ENCODE assay signal across 8 cellular contexts in genomic region chr3:127547761-127548605, GRCh38. TPM values are rescaled to one million over a fixed set of nuclear protein-coding genes. Genes with fewer than 3 reads are reported as not detected.
A peak's percentile ranks its signal among the peaks of the same experiment; 100 is the strongest.
DNase-seq lines count a peak whose midpoint lies in the region; ATAC-seq and TF ChIP-seq lines count a peak whose summit lies in the region.

No MANE protein-coding gene starts in this region.

- H3K4me1 ChIP-seq in right lobe of liver = peaks cover 0 to 40% (median 16%) of the 10 kb centered on the region in 4 donors

- H3K36me3 Mint-ChIP-seq in dendritic cell treated with granulocyte-macrophage colony-stimulating factor and Interleukin-4, amounts not matched to agents 40 ng/mL and 50 ng/mL, for 4 days (ENCODE audit: low read depth) = no peaks in the 10 kb centered on the region

- TF ChIP-seq CTCF in right lobe of liver (IDR thresholded peaks at IDR 0.05) = peak; percentile 60 to 70 (median 64)

- peak overlapping the region; percentile 79 for H3K4me3 Mint-ChIP-seq in dendritic cell treated with granulocyte-macrophage colony-stimulating factor and Interleukin-4, amounts not matched to agents 40 ng/mL and 50 ng/mL, for 4 days

- H3K27me3 Mint-ChIP-seq in dendritic cell treated with granulocyte-macrophage colony-stimulating factor and Interleukin-4, amounts not matched to agents 40 ng/mL and 50 ng/mL, for 4 days = peaks cover 36% of the 10 kb centered on the region

- intact Hi-C loops in dendritic cell treated with granulocyte-macrophage colony-stimulating factor and Interleukin-4, amounts not matched to agents 40 ng/mL and 50 ng/mL, for 4 days (cut with micrococcal nuclease) = loop anchor here (10.0 kb wide), 1 partner anchor 1023 kb away; the partner anchor contains the start of gene CHST13
- intact Hi-C loops in right lobe of liver (cut with DNase I) = loop anchor here in 1 of 2 donors (5.0 kb wide), 1 partner anchor 871 kb away; no protein-coding TSS in a partner anchor

- no peaks in the 10 kb centered on the region for H3K27me3 ChIP-seq in right lobe of liver

- peak overlapping the region; percentile 55 for H3K27ac Mint-ChIP-seq in dendritic cell treated with granulocyte-macrophage colony-stimulating factor and Interleukin-4, amounts not matched to agents 40 ng/mL and 50 ng/mL, for 4 days

- 8% methylated on average over 32 of the region's 42 CpGs for WGBS in right lobe of liver (ENCODE audit: insufficient coverage, low coverage, low lambda C conversion rate, missing lambda C conversion rate)

- H3K27ac ChIP-seq in right lobe of liver = no peak overlapping the region

- H3K9me3 ChIP-seq in right lobe of liver = no peaks in the 10 kb centered on the region

- DNase-seq in ELF-1 (ENCODE audit: low read depth, low spot score) (peak; percentile 71), NCI-H460 (ENCODE audit: extremely low read depth, low read depth) (peak; percentile 45), right lobe of liver (peak; percentile 71 to 77 (median 74)), GF-D8 (lab: John Stamatoyannopoulos, UW) (no peak)
- peak; percentile 70 to 71 for DNase-seq in activated CD4-positive, alpha-beta T cell treated with anti-CD3 and anti-CD28 coated beads, Interleukin-2, amount 50 U/mL, for 4 hours
- peak; percentile 68 to 82 for DNase-seq in stimulated activated CD4-positive, alpha-beta T cell treated with anti-CD3 and anti-CD28 coated beads, Interleukin-4, amount 100 ng/mL, for 4 hours

- peaks cover 17% of the 10 kb centered on the region for H3K4me1 Mint-ChIP-seq in dendritic cell treated with granulocyte-macrophage colony-stimulating factor and Interleukin-4, amounts not matched to agents 40 ng/mL and 50 ng/mL, for 4 days (ENCODE audit: low read depth)

- no peaks in the 10 kb centered on the region for H3K9me3 Mint-ChIP-seq in dendritic cell treated with granulocyte-macrophage colony-stimulating factor and Interleukin-4, amounts not matched to agents 40 ng/mL and 50 ng/mL, for 4 days

- no peaks in the 10 kb centered on the region for H3K36me3 ChIP-seq in right lobe of liver

- TF ChIP-seq POLR2A in right lobe of liver (IDR thresholded peaks at IDR 0.05) = no peak

- peak overlapping the region; percentile 50 to 60 (median 57) for H3K4me3 ChIP-seq in right lobe of liver

- ATAC-seq in HG02798 (IDR thresholded peaks at IDR 0.05; ENCODE audit: poor library complexity, unreplicated experiment) (peak; percentile 67), right lobe of liver (peak; percentile 67 to 73 (median 71))

RNA-seq across cellular contexts. Expression of gene TPRA1, which starts 42.5 kb away (rescaled TPM):
- 20.6 and 27.9 TPM in 2 replicates for total RNA-seq in NCI-H460 (2014; rRNA removed; shearing (Covaris generic))
- polyA plus RNA-seq in NCI-H460 (2014; cell fraction: nucleus; rRNA removed) = 38.4 and 48.6 TPM in 2 replicates
- total RNA-seq in right lobe of liver = 10 to 100 TPM; 13.9 to 25.9 (median 23.3) TPM

RNA-seq across cellular contexts. Expression of gene MCM2, which starts 50.2 kb away (rescaled TPM):
- 23.5 and 25.7 TPM in 2 replicates for total RNA-seq in NCI-H460 (2014; rRNA removed; shearing (Covaris generic))
- polyA plus RNA-seq in NCI-H460 (2014; cell fraction: nucleus; rRNA removed) = 92.0 and 117 TPM in 2 replicates
- total RNA-seq in right lobe of liver = 10 to 100 TPM in 2 of 6 experiments, 1 to 10 TPM in 4; 1.6 to 25.3 (median 3.2) TPM
